Comparison of ENCODE assay signal across 16 cellular contexts in the genomic region with DNA sequence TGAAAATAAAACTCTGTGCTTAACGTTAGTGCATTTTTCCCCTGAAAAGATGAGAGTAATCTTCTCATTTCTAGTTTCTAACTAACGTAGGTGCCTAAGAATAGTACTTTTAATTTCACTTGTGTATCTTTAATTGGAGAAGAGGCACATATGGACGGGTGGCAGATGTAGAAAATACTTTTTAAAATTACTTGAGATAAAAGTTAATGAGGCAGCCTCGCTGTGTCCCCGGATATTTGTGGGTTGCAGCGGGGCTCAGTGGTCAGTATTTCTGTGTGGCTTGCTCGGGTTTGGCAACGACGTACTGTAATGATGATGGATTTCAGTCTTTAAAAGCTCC. TPM values are rescaled to one million over a fixed set of nuclear protein-coding genes. Genes with fewer than 3 reads are reported as not detected.
DNase-seq lines count a peak whose midpoint lies in the region; ATAC-seq and TF ChIP-seq lines count a peak whose summit lies in the region.
"Had no signal": no experiment of that assay in that cellular context is flagged by ENCODE, and none has a peak within 500 bp of the region (broad histone marks: within the 10 kb centered on the region; RNA-seq: fewer than 3 reads in every experiment).

No MANE protein-coding gene starts in this region.

- no peak overlapping the region for H2AK5ac ChIP-seq in mesendoderm (ENCODE audit: low read length)

- no peak overlapping the region for H3K23ac ChIP-seq in mesendoderm (ENCODE audit: low read length)

- no peak overlapping the region for H3K27ac Mint-ChIP-seq in CD8-positive, alpha-beta T cell
- H3K27ac Mint-ChIP-seq: activated naive CD8-positive, alpha-beta T cell treated with anti-CD3 and anti-CD28 coated beads, Interleukin-2, amount 10 ng/mL, durations not matched to agents 7 days and 5 days had no signal

- H3K9ac ChIP-seq in HUES6 (ENCODE audit: low read length) (peak overlapping the region; percentile 51), mesendoderm (ENCODE audit: low read length) (peak overlapping the region; percentile 91)

- no peak overlapping the region for H4K5ac ChIP-seq in mesendoderm (ENCODE audit: low read length)

- CTCF ChIA-PET in CD8-positive, alpha-beta T cell (lab: Charles Lee), result interaction anchor here (0.7 kb wide), 1 partner anchor 187 kb away, joined by 3 read pairs; no protein-coding TSS in a partner anchor

- H2BK5ac ChIP-seq in mesendoderm (ENCODE audit: low read length), result no peak overlapping the region

- H3K27me3 Mint-ChIP-seq in CD8-positive, alpha-beta T cell (ENCODE audit: low read depth), result peaks cover 50% of the 10 kb centered on the region

- peak overlapping the region; percentile 89 for H3K56ac ChIP-seq in mesendoderm (ENCODE audit: low read length)

- peaks cover 77% of the 10 kb centered on the region for H3K79me2 ChIP-seq in mesendoderm (ENCODE audit: control insufficient read depth, insufficient read depth, low read length)

- no peaks in the 10 kb centered on the region for H3K36me3 Mint-ChIP-seq in CD8-positive, alpha-beta T cell
- H3K36me3 Mint-ChIP-seq: activated naive CD8-positive, alpha-beta T cell treated with anti-CD3 and anti-CD28 coated beads, Interleukin-2, amount 10 ng/mL, durations not matched to agents 7 days and 5 days had no signal

- intact Hi-C loops in testis (cut with DNase I; ENCODE audit: low total_unique reads), result loop anchor here (10.0 kb wide), 1 partner anchor 181 kb away; no protein-coding TSS in a partner anchor
- intact Hi-C loops in CD8-positive, alpha-beta T cell (cut with DNase I, micrococcal nuclease), result no loop called here

- H3K18ac ChIP-seq in mesendoderm (ENCODE audit: low read length), result peak overlapping the region; percentile 89

- no peak overlapping the region for H2BK15ac ChIP-seq in mesendoderm (replicated peaks; ENCODE audit: low read depth)

- no peaks in the 10 kb centered on the region for H3K79me1 ChIP-seq in mesendoderm (ENCODE audit: low read length)

- H2BK120ac ChIP-seq in mesendoderm (ENCODE audit: low read depth, low read length), result no peak overlapping the region

- H3K4me3 Mint-ChIP-seq in CD8-positive, alpha-beta T cell, result no peak overlapping the region
- H3K4me3 Mint-ChIP-seq: activated naive CD8-positive, alpha-beta T cell treated with anti-CD3 and anti-CD28 coated beads, Interleukin-2, amount 10 ng/mL, durations not matched to agents 7 days and 5 days had no signal

- TF ChIP-seq CTCF in choroid plexus epithelial cell (conservative IDR thresholded peaks at IDR 0.05; ENCODE audit: low read depth, low read length), result no peak
- TF ChIP-seq CTCF in testis (IDR thresholded peaks at IDR 0.05), result no peak
- no peak for TF ChIP-seq CTCF in CD8-positive, alpha-beta T cell (IDR thresholded peaks at IDR 0.05)

- ATAC-seq in CD8-positive, alpha-beta T cell, result no peak

- WGBS in mesendoderm (ENCODE audit: extremely low coverage, insufficient coverage, low lambda C conversion rate), result no CpG with 5 or more reads among the region's 9 CpGs
- 25 to 35% methylated on average over 9 of the region's 9 CpGs for WGBS in testis, 2 donors

- H3K9me3 ChIP-seq in HUES6 (ENCODE audit: control insufficient read depth, insufficient read depth, low read depth, low read length) (no peaks in the 10 kb centered on the region), testis (no peaks in the 10 kb centered on the region), SJCRH30 (replicated peaks) (no peaks in the 10 kb centered on the region)
- H3K9me3 ChIP-seq in CD8-positive, alpha-beta T cell (ENCODE audit: low read length), result no peaks in the 10 kb centered on the region

- TF ChIP-seq POLR2A in testis (IDR thresholded peaks at IDR 0.05), result no peak

- DNase-seq in choroid plexus epithelial cell (ENCODE audit: low read depth) (no peak), mesendoderm (no peak), testis (no peak), DMS 273 treated with DMSO at 0.1 percent for 48 hours (lab: John Stamatoyannopoulos, UW) (no peak), SJCRH30 (no peak), ureter (ENCODE audit: low spot score) (no peak)
- DNase-seq in CD8-positive, alpha-beta T cell, result no peak
- DNase-seq: activated naive CD8-positive, alpha-beta T cell treated with anti-CD3 and anti-CD28 coated beads, Interleukin-2, amount 10 ng/mL, durations not matched to agents 7 days and 5 days; C1 segment of cervical spinal cord; dorsolateral prefrontal cortex; EL; HCEC 1CT; occipital lobe; stimulated activated CD4-positive, alpha-beta T cell treated with anti-CD3 and anti-CD28 coated beads, Interleukin-1b, Interleukin-23, amount 100 ng/mL, for 48 hours; WERI-Rb-1 had no signal

- peaks cover 100% of the 10 kb centered on the region for H3K27me3 ChIP-seq in HUES6 (ENCODE audit: control insufficient read depth, insufficient read depth, low read length)
- peaks cover 30% of the 10 kb centered on the region for H3K27me3 ChIP-seq in mesendoderm (ENCODE audit: insufficient read depth, low read length, poor library complexity)
- H3K27me3 ChIP-seq in testis, result no peaks in the 10 kb centered on the region
- H3K27me3 ChIP-seq in SJCRH30, result no peaks in the 10 kb centered on the region
- peaks cover 12% of the 10 kb centered on the region for H3K27me3 ChIP-seq in CD8-positive, alpha-beta T cell (ENCODE audit: insufficient read depth, low read length)

- POLR2A ChIA-PET in CD8-positive, alpha-beta T cell (lab: Charles Lee), result no interaction called here

- peak overlapping the region; percentile 39 for H4K8ac ChIP-seq in mesendoderm (ENCODE audit: low read depth, low read length)

- H3K36me3 ChIP-seq in HUES6 (ENCODE audit: control insufficient read depth, insufficient read depth, low read length), result peaks cover 13% of the 10 kb centered on the region; the same call in 1 of the 2 replicates
- H3K36me3 ChIP-seq in mesendoderm (ENCODE audit: control insufficient read depth, insufficient read depth, low read length), result peaks cover 43% of the 10 kb centered on the region
- H3K36me3 ChIP-seq in testis (ENCODE audit: low read depth, missing control alignments), result no peaks in the 10 kb centered on the region
- H3K36me3 ChIP-seq in SJCRH30, result no peaks in the 10 kb centered on the region
- H3K36me3 ChIP-seq in CD8-positive, alpha-beta T cell (ENCODE audit: insufficient read depth, low read length), result no peaks in the 10 kb centered on the region
- H3K36me3 ChIP-seq: WERI-Rb-1 had no signal

- H3K4me3 ChIP-seq in HUES6 (ENCODE audit: low read depth, low read length) (peak overlapping the region; percentile 53), choroid plexus epithelial cell (ENCODE audit: low read depth, low read length) (peak overlapping the region; percentile 57), mesendoderm (ENCODE audit: low read length) (peak overlapping the region; percentile 85), testis (peak overlapping the region in 1 of 2 donors; percentile 43), SJCRH30 (no peak overlapping the region)
- H3K4me3 ChIP-seq in CD8-positive, alpha-beta T cell (ENCODE audit: low read depth, low read length), result no peak overlapping the region
- H3K4me3 ChIP-seq: dorsolateral prefrontal cortex had no signal

- H3K27ac ChIP-seq in HUES6 (ENCODE audit: low read depth, low read length) (no peak overlapping the region), mesendoderm (ENCODE audit: low read depth, low read length) (peak overlapping the region; percentile 71), testis (peak overlapping the region; percentile 43 to 57), SJCRH30 (no peak overlapping the region)
- no peak overlapping the region for H3K27ac ChIP-seq in CD8-positive, alpha-beta T cell (ENCODE audit: low read depth, low read length)
- H3K27ac ChIP-seq: dorsolateral prefrontal cortex, WERI-Rb-1 had no signal

- peak overlapping the region; percentile 59 for H3K4me2 ChIP-seq in mesendoderm (ENCODE audit: low read length)

- no peak overlapping the region for H3K4ac ChIP-seq in mesendoderm (ENCODE audit: low read depth, low read length)

- H3K4me1 Mint-ChIP-seq in CD8-positive, alpha-beta T cell (ENCODE audit: low read depth), result peaks cover 7% of the 10 kb centered on the region
- H3K4me1 Mint-ChIP-seq: activated naive CD8-positive, alpha-beta T cell treated with anti-CD3 and anti-CD28 coated beads, Interleukin-2, amount 10 ng/mL, durations not matched to agents 7 days and 5 days had no signal

- H3K4me1 ChIP-seq in HUES6 (ENCODE audit: control insufficient read depth, insufficient read depth, low read length), result peaks cover 19% of the 10 kb centered on the region
- peaks cover 3% of the 10 kb centered on the region for H3K4me1 ChIP-seq in mesendoderm (ENCODE audit: control insufficient read depth, low read depth, low read length)
- no peaks in the 10 kb centered on the region for H3K4me1 ChIP-seq in testis
- no peaks in the 10 kb centered on the region for H3K4me1 ChIP-seq in SJCRH30
- H3K4me1 ChIP-seq in CD8-positive, alpha-beta T cell (ENCODE audit: insufficient read depth, low read length), result peaks cover 5% of the 10 kb centered on the region

- H3K9me3 Mint-ChIP-seq in CD8-positive, alpha-beta T cell, result no peaks in the 10 kb centered on the region
- H3K9me3 Mint-ChIP-seq: activated naive CD8-positive, alpha-beta T cell treated with anti-CD3 and anti-CD28 coated beads, Interleukin-2, amount 10 ng/mL, durations not matched to agents 7 days and 5 days had no signal

RNA-seq across cellular contexts. Expression of a gene that starts 6.9 kb away (rescaled TPM):
- polyA plus RNA-seq in mesendoderm (2013, experiment 1 of 2), result 31.4 TPM
- polyA plus RNA-seq in mesendoderm (2013, experiment 2 of 2), result 28.4 TPM
- total RNA-seq in testis, result 10 to 100 TPM; 50.5 to 54.6 TPM
- polyA plus RNA-seq in testis (ENCODE audit: insufficient read depth, low read depth, low replicate concordance), result 13.8 TPM
- 0.69 and 1.1 TPM in 2 replicates for total RNA-seq in SJCRH30 (2014; rRNA removed; shearing (Covaris generic))
- total RNA-seq in ureter, result 12.6 TPM
- 1 to 10 TPM; 4.0 to 4.3 TPM for total RNA-seq in CD8-positive, alpha-beta T cell

Comparison
In these comparisons a context has a peak if more than half of its experiments do, and no peak if none do; other contexts are left out.
1. H3K27ac ChIP-seq: peak in mesendoderm (single experiment) and testis (2 of 2); none in HUES6 (single experiment), SJCRH30 (single experiment) and CD8-positive, alpha-beta T cell (single experiment).
2. H3K4me3 ChIP-seq: peak in HUES6 (single experiment), choroid plexus epithelial cell (single experiment) and mesendoderm (single experiment); none in SJCRH30 (single experiment) and CD8-positive, alpha-beta T cell (single experiment).